In the genomic region with DNA sequence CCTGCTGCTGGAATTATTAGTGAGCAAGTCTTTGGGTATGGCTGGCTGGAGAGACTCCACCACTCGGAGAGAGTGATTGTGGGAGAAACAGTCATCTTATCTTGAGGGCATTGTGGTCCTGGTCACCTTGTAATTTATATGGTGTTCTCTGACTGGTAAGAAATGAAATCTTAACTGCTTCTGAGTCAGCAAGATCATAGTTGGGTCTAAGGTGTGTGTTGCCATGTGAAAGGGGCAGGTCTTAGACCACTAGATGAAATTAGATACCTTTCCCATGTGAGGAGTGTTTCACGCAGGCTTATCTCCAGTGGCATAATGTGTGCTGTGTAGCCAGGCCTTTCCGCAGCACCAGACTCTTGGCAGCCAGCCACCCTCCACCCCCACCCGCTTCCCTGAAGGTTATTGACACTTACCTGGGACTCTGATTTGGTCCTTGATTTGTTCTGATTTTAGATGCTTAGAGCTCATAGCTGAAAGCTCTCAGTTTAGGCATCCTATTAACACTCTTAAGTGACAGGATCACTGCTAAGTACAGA, we compare ENCODE assay signal across 1 cellular context.
TF ChIP-seq lines count a peak whose summit lies in the region.

No MANE protein-coding gene starts in this region.

TF ChIP-seq in K562, 482 proteins besides CTCF, POLR2A, EP300 and RAD21 (continued from another document and continues in another):
- TF ChIP-seq, protein P1, sequence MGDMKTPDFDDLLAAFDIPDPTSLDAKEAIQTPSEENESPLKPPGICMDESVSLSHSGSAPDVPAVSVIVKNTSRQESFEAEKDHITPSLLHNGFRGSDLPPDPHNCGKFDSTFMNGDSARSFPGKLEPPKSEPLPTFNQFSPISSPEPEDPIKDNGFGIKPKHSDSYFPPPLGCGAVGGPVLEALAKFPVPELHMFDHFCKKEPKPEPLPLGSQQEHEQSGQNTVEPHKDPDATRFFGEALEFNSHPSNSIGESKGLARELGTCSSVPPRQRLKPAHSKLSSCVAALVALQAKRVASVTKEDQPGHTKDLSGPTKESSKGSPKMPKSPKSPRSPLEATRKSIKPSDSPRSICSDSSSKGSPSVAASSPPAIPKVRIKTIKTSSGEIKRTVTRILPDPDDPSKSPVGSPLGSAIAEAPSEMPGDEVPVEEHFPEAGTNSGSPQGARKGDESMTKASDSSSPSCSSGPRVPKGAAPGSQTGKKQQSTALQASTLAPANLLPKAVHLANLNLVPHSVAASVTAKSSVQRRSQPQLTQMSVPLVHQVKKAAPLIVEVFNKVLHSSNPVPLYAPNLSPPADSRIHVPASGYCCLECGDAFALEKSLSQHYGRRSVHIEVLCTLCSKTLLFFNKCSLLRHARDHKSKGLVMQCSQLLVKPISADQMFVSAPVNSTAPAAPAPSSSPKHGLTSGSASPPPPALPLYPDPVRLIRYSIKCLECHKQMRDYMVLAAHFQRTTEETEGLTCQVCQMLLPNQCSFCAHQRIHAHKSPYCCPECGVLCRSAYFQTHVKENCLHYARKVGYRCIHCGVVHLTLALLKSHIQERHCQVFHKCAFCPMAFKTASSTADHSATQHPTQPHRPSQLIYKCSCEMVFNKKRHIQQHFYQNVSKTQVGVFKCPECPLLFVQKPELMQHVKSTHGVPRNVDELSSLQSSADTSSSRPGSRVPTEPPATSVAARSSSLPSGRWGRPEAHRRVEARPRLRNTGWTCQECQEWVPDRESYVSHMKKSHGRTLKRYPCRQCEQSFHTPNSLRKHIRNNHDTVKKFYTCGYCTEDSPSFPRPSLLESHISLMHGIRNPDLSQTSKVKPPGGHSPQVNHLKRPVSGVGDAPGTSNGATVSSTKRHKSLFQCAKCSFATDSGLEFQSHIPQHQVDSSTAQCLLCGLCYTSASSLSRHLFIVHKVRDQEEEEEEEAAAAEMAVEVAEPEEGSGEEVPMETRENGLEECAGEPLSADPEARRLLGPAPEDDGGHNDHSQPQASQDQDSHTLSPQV (IDR thresholded peaks at IDR 0.05) = no peak
- no peak for TF ChIP-seq ZNF707 (CRISPR knock-in tag; conservative IDR thresholded peaks at IDR 0.05)
- no peak for TF ChIP-seq SIN3A (IDR thresholded peaks at IDR 0.05; ENCODE audit: borderline replicate concordance in 2 of 2, control insufficient read depth in 1 of 2, low read depth in 2 of 2, low read length in 2 of 2)
- no peak for TF ChIP-seq CBX1 (IDR thresholded peaks at IDR 0.05; ENCODE audit: low read depth)
- peak; percentile 75 to 93; a peak in 3 of 4 replicates for TF ChIP-seq HDAC1 (IDR thresholded peaks at IDR 0.05)
- no peak for TF ChIP-seq ARHGAP35 (IDR thresholded peaks at IDR 0.05; ENCODE audit: partially characterized antibody)
- peak in 1 of 2 experiments; percentile 9 for TF ChIP-seq NCOA2 (IDR thresholded peaks at IDR 0.05; ENCODE audit: partially characterized antibody in 2 of 2)
- no peak for TF ChIP-seq MAX (CRISPR knock-in tag; IDR thresholded peaks at IDR 0.05)
- TF ChIP-seq ELF4 (CRISPR knock-in tag; IDR thresholded peaks at IDR 0.05) = no peak
- no peak for TF ChIP-seq EP400 (IDR thresholded peaks at IDR 0.05)
- no peak for TF ChIP-seq PRPF4 (IDR thresholded peaks at IDR 0.05; ENCODE audit: insufficient read depth, low read depth, low read length, poor library complexity, severe bottlenecking)
- no peak for TF ChIP-seq HNRNPL (IDR thresholded peaks at IDR 0.05; ENCODE audit: low read depth, low read length)
- TF ChIP-seq CCAR2 (IDR thresholded peaks at IDR 0.05; ENCODE audit: low read depth, low read length) = no peak
- TF ChIP-seq POU5F1 (IDR thresholded peaks at IDR 0.05; ENCODE audit: borderline replicate concordance, low read depth, low read length, partially characterized antibody) = no peak
- TF ChIP-seq ZNF511 (CRISPR knock-in tag; IDR thresholded peaks at IDR 0.05) = no peak
- no peak for TF ChIP-seq ZC3H4 (CRISPR knock-in tag; IDR thresholded peaks at IDR 0.05; ENCODE audit: borderline replicate concordance)
- peak; percentile 65 for TF ChIP-seq CTBP1 (IDR thresholded peaks at IDR 0.05; ENCODE audit: borderline replicate concordance)
- TF ChIP-seq ZNF197 (CRISPR knock-in tag; IDR thresholded peaks at IDR 0.05; ENCODE audit: low read depth) = no peak
- TF ChIP-seq ARID2 (IDR thresholded peaks at IDR 0.05) = no peak
- no peak for TF ChIP-seq ZNF780A (CRISPR knock-in tag; IDR thresholded peaks at IDR 0.05)
- no peak for TF ChIP-seq SFPQ (IDR thresholded peaks at IDR 0.05; ENCODE audit: low read depth, low read length)
- TF ChIP-seq STAG1 (CRISPR knock-in tag; IDR thresholded peaks at IDR 0.05; ENCODE audit: borderline replicate concordance) = no peak
- no peak for TF ChIP-seq CEBPG (CRISPR knock-in tag; IDR thresholded peaks at IDR 0.05)
- TF ChIP-seq CEBPG (tag; conservative IDR thresholded peaks at IDR 0.05 in 1 of 2, IDR thresholded peaks at IDR 0.05 in 1 of 2) = no peak
- peak; percentile 51; the same call in 1 of the 2 replicates for TF ChIP-seq MAFG (tag; conservative IDR thresholded peaks at IDR 0.05)
- no peak for TF ChIP-seq BDP1 (IDR thresholded peaks at IDR 0.05; ENCODE audit: insufficient read depth, insufficient read length)
- no peak for TF ChIP-seq ATF6 (CRISPR knock-in tag; IDR thresholded peaks at IDR 0.05)
- TF ChIP-seq HMGN3 (IDR thresholded peaks at IDR 0.05; ENCODE audit: borderline replicate concordance, extremely low read depth, insufficient read length, low read depth, low read length) = no peak
- no peak for TF ChIP-seq GATAD2B (IDR thresholded peaks at IDR 0.05; ENCODE audit: borderline replicate concordance)
- TF ChIP-seq SREBF2 (CRISPR knock-in tag; IDR thresholded peaks at IDR 0.05) = no peak
- no peak for TF ChIP-seq E4F1 (CRISPR knock-in tag; IDR thresholded peaks at IDR 0.05; ENCODE audit: borderline replicate concordance)
- TF ChIP-seq CREB1 (IDR thresholded peaks at IDR 0.05) = no peak
- TF ChIP-seq CREB1 (CRISPR knock-in tag; IDR thresholded peaks at IDR 0.05) = no peak
- TF ChIP-seq, protein P2, sequence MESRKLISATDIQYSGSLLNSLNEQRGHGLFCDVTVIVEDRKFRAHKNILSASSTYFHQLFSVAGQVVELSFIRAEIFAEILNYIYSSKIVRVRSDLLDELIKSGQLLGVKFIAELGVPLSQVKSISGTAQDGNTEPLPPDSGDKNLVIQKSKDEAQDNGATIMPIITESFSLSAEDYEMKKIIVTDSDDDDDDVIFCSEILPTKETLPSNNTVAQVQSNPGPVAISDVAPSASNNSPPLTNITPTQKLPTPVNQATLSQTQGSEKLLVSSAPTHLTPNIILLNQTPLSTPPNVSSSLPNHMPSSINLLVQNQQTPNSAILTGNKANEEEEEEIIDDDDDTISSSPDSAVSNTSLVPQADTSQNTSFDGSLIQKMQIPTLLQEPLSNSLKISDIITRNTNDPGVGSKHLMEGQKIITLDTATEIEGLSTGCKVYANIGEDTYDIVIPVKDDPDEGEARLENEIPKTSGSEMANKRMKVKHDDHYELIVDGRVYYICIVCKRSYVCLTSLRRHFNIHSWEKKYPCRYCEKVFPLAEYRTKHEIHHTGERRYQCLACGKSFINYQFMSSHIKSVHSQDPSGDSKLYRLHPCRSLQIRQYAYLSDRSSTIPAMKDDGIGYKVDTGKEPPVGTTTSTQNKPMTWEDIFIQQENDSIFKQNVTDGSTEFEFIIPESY (CRISPR knock-in tag; IDR thresholded peaks at IDR 0.05) = no peak
- TF ChIP-seq ZFPM2 (CRISPR knock-in tag; IDR thresholded peaks at IDR 0.05) = no peak
- no peak for TF ChIP-seq ZFP1 (CRISPR knock-in tag; IDR thresholded peaks at IDR 0.05)
- TF ChIP-seq E2F3 (CRISPR knock-in tag; IDR thresholded peaks at IDR 0.05) = no peak
- TF ChIP-seq ELK3 (CRISPR knock-in tag; IDR thresholded peaks at IDR 0.05) = no peak
- no peak for TF ChIP-seq PTTG1 (tag; IDR thresholded peaks at IDR 0.05; ENCODE audit: low read depth)
- TF ChIP-seq ZNF717 (CRISPR knock-in tag; IDR thresholded peaks at IDR 0.05) = no peak
- no peak for TF ChIP-seq E2F1 (CRISPR knock-in tag; IDR thresholded peaks at IDR 0.05)
- TF ChIP-seq MED1 (CRISPR knock-in tag; IDR thresholded peaks at IDR 0.05; ENCODE audit: borderline replicate concordance) = no peak
- TF ChIP-seq DIDO1 (tag; IDR thresholded peaks at IDR 0.05; ENCODE audit: low read depth) = no peak
- TF ChIP-seq MTA3 (IDR thresholded peaks at IDR 0.05; ENCODE audit: borderline replicate concordance) = no peak
- no peak for TF ChIP-seq DNMT1 (IDR thresholded peaks at IDR 0.05)
- TF ChIP-seq TCF7L2 (IDR thresholded peaks at IDR 0.05; ENCODE audit: low read depth, low read length) = no peak
- TF ChIP-seq, protein P3, sequence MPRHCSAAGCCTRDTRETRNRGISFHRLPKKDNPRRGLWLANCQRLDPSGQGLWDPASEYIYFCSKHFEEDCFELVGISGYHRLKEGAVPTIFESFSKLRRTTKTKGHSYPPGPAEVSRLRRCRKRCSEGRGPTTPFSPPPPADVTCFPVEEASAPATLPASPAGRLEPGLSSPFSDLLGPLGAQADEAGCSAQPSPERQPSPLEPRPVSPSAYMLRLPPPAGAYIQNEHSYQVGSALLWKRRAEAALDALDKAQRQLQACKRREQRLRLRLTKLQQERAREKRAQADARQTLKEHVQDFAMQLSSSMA (CRISPR knock-in tag; IDR thresholded peaks at IDR 0.05) = no peak
- no peak for TF ChIP-seq ZNF175 (CRISPR knock-in tag; IDR thresholded peaks at IDR 0.05; ENCODE audit: low read depth)
- peak; percentile 88 for TF ChIP-seq CBFA2T3 (IDR thresholded peaks at IDR 0.05)
